27 cellular contexts compared by ENCODE assay signal in genomic region chr21:41429305-41429704, GRCh38. TPM values are rescaled to one million over a fixed set of nuclear protein-coding genes. Genes with fewer than 3 reads are reported as not detected.
DNase-seq lines count a peak whose midpoint lies in the region; ATAC-seq lines count a peak whose summit lies in the region.
"Had no signal": no experiment of that assay in that cellular context is flagged by ENCODE, and none has a peak within 500 bp of the region (broad histone marks: within the 10 kb centered on the region; RNA-seq: fewer than 3 reads in every experiment).

No MANE protein-coding gene starts in this region.

- no peak for ATAC-seq in HG02885 (IDR thresholded peaks at IDR 0.05; ENCODE audit: poor library complexity, unreplicated experiment)
- ATAC-seq: A549, Right ventricle myocardium inferior had no signal

- H3K4me3 ChIP-seq in ACC112 (ENCODE audit: low read depth, low read length): peak overlapping the region; percentile 81
- H3K4me3 ChIP-seq in BLaER1 treated with 17β-estradiol and CSF1 and Interleukin-3, amounts not matched to agents 10 nM and 100 nM: no peak overlapping the region
- no peak overlapping the region for H3K4me3 ChIP-seq in HAP-1
- H3K4me3 ChIP-seq: A549, PC-9, SJSA1 had no signal

- intact Hi-C loops in activated CD4-positive, alpha-beta memory T cell treated with anti-CD3 and anti-CD28 coated beads for 36 hours (cut with micrococcal nuclease): no loop called here

- DNase-seq in activated CD4-positive, alpha-beta memory T cell treated with anti-CD3 and anti-CD28 coated beads, Interleukin-2, amount 10 ng/mL, durations not matched to agents 7 days and 5 days: no peak
- no peak for DNase-seq in activated CD4-positive, alpha-beta memory T cell treated with anti-CD3 and anti-CD28 coated beads for 36 hours
- DNase-seq in activated CD8-positive, alpha-beta memory T cell treated with anti-CD3 and anti-CD28 coated beads, Interleukin-2, amount 50 U/mL, for 48 hours: peak; percentile 28
- no peak for DNase-seq in HuH-7 (ENCODE audit: low spot score)
- DNase-seq in HAP-1 (ENCODE audit: low spot score in 2 of 2): no peak
- DNase-seq: CD8-positive, alpha-beta memory T cell; DMS 273 treated with DMSO at 0.1 percent for 48 hours; DMS79; EL; GDM1; GOT3; HCEC 1CT; NCI-H1048; NCI-H1417 treated with DMSO at 0.1 percent for 48 hours; NCI-H1694 treated with DMSO at 0.1 percent for 48 hours; NCI-H2081; NCI-H2227 treated with DMSO at 0.1 percent for 48 hours; NCI-H526 treated with DMSO at 0.1 percent for 48 hours; PC-9 had no signal

- H3K27ac Mint-ChIP-seq in activated CD4-positive, alpha-beta memory T cell treated with anti-CD3 and anti-CD28 coated beads, Interleukin-2, amount 10 ng/mL, durations not matched to agents 7 days and 5 days: no peak overlapping the region
- no peak overlapping the region for H3K27ac Mint-ChIP-seq in activated CD4-positive, alpha-beta memory T cell treated with anti-CD3 and anti-CD28 coated beads for 36 hours

- H3K27me3 ChIP-seq in ACC112 (ENCODE audit: insufficient read depth, low read length): no peaks in the 10 kb centered on the region
- peaks cover 23 to 39% (median 27%) of the 10 kb centered on the region in 11 experiments for H3K27me3 ChIP-seq in BLaER1 treated with 17β-estradiol and CSF1 and Interleukin-3, amounts not matched to agents 10 nM and 100 nM
- no peaks in the 10 kb centered on the region for H3K27me3 ChIP-seq in HAP-1 (ENCODE audit: low read depth)
- H3K27me3 ChIP-seq: SJSA1 had no signal

- H3K36me3 Mint-ChIP-seq in activated CD4-positive, alpha-beta memory T cell treated with anti-CD3 and anti-CD28 coated beads, Interleukin-2, amount 10 ng/mL, durations not matched to agents 7 days and 5 days (ENCODE audit: low read depth): peaks cover 89% of the 10 kb centered on the region
- peaks cover 48% of the 10 kb centered on the region for H3K36me3 Mint-ChIP-seq in activated CD4-positive, alpha-beta memory T cell treated with anti-CD3 and anti-CD28 coated beads for 36 hours

- in situ Hi-C loops in HAP-1 (cut with MboI; ENCODE audit: low sequenced_read_pairs): no loop called here

- no peak overlapping the region for H2AFZ ChIP-seq in ACC112 (ENCODE audit: low read length, unreplicated experiment)
- H2AFZ ChIP-seq: PC-9 had no signal

- H4K20me1 ChIP-seq in BLaER1 treated with 17β-estradiol and CSF1 and Interleukin-3, amounts not matched to agents 10 nM and 100 nM: peaks cover 0 to 13% (median 0%) of the 10 kb centered on the region in 11 experiments; a peak in 1 of 22 replicates

- CTCF ChIA-PET in activated CD4-positive, alpha-beta memory T cell treated with anti-CD3 and anti-CD28 coated beads, Interleukin-2, amount 10 ng/mL, durations not matched to agents 7 days and 5 days (lab: Charles Lee): no interaction called here
- CTCF ChIA-PET in activated CD4-positive, alpha-beta memory T cell treated with anti-CD3 and anti-CD28 coated beads for 36 hours (lab: Charles Lee): no interaction called here

- H3K4me2 ChIP-seq in BLaER1 treated with 17β-estradiol and CSF1 and Interleukin-3, amounts not matched to agents 10 nM and 100 nM: peak overlapping the region in 9 of 11 experiments; percentile 11 to 95 (median 88); a peak in 16 of 22 replicates
- H3K4me2 ChIP-seq: A549, PC-9 had no signal

- H3K4me1 Mint-ChIP-seq in activated CD4-positive, alpha-beta memory T cell treated with anti-CD3 and anti-CD28 coated beads, Interleukin-2, amount 10 ng/mL, durations not matched to agents 7 days and 5 days: peaks cover 80% of the 10 kb centered on the region
- peaks cover 24% of the 10 kb centered on the region for H3K4me1 Mint-ChIP-seq in activated CD4-positive, alpha-beta memory T cell treated with anti-CD3 and anti-CD28 coated beads for 36 hours (ENCODE audit: low read depth)

- peaks cover 68% of the 10 kb centered on the region for H3K36me3 ChIP-seq in ACC112 (ENCODE audit: insufficient read depth, low read length)
- peaks cover 0 to 54% (median 6%) of the 10 kb centered on the region in 11 experiments; a peak in 7 of 22 replicates for H3K36me3 ChIP-seq in BLaER1 treated with 17β-estradiol and CSF1 and Interleukin-3, amounts not matched to agents 10 nM and 100 nM
- no peaks in the 10 kb centered on the region for H3K36me3 ChIP-seq in HAP-1 (replicated peaks)
- H3K36me3 ChIP-seq: SJSA1 had no signal

- no peak overlapping the region for H3K27ac ChIP-seq in ACC112 (ENCODE audit: low read depth, low read length)
- H3K27ac ChIP-seq in BLaER1 treated with 17β-estradiol and CSF1 and Interleukin-3, amounts not matched to agents 10 nM and 100 nM: no peak overlapping the region
- H3K27ac ChIP-seq: A549, HL-60, PC-9, SJSA1 had no signal

- peaks cover under 1% of the 10 kb centered on the region for H3K9me3 Mint-ChIP-seq in activated CD4-positive, alpha-beta memory T cell treated with anti-CD3 and anti-CD28 coated beads, Interleukin-2, amount 10 ng/mL, durations not matched to agents 7 days and 5 days
- peaks cover 4% of the 10 kb centered on the region for H3K9me3 Mint-ChIP-seq in activated CD4-positive, alpha-beta memory T cell treated with anti-CD3 and anti-CD28 coated beads for 36 hours

- H3K4me3 Mint-ChIP-seq in activated CD4-positive, alpha-beta memory T cell treated with anti-CD3 and anti-CD28 coated beads, Interleukin-2, amount 10 ng/mL, durations not matched to agents 7 days and 5 days: peak overlapping the region; percentile 47
- H3K4me3 Mint-ChIP-seq in activated CD4-positive, alpha-beta memory T cell treated with anti-CD3 and anti-CD28 coated beads for 36 hours: no peak overlapping the region
- H3K4me3 Mint-ChIP-seq: CD14-positive monocyte had no signal

- peaks cover 11 to 17% (median 14%) of the 10 kb centered on the region in 11 experiments; a peak in 21 of 22 replicates for H3K9me3 ChIP-seq in BLaER1 treated with 17β-estradiol and CSF1 and Interleukin-3, amounts not matched to agents 10 nM and 100 nM (replicated peaks in 1 of 11)
- H3K9me3 ChIP-seq in HAP-1: no peaks in the 10 kb centered on the region
- H3K9me3 ChIP-seq: A549, SJSA1 had no signal

- H3K4me1 ChIP-seq in ACC112 (ENCODE audit: control insufficient read depth, insufficient read depth, low read length, unreplicated experiment): peaks cover 59% of the 10 kb centered on the region
- peaks cover 43 to 84% (median 75%) of the 10 kb centered on the region in 10 experiments for H3K4me1 ChIP-seq in BLaER1 treated with 17β-estradiol and CSF1 and Interleukin-3, amounts not matched to agents 10 nM and 100 nM
- no peaks in the 10 kb centered on the region for H3K4me1 ChIP-seq in HAP-1
- H3K4me1 ChIP-seq: A549 had no signal

- no peak overlapping the region for H3K9ac ChIP-seq in BLaER1 treated with 17β-estradiol and CSF1 and Interleukin-3, amounts not matched to agents 10 nM and 100 nM

- POLR2A ChIA-PET in activated CD4-positive, alpha-beta memory T cell treated with anti-CD3 and anti-CD28 coated beads, Interleukin-2, amount 10 ng/mL, durations not matched to agents 7 days and 5 days (lab: Charles Lee): interaction anchor here (0.7 to 1.4 kb wide), 4 partner anchors 10 to 67 kb away, joined by 3 to 5 read pairs (median 4); partner anchors contain the start of gene MX2
- POLR2A ChIA-PET in activated CD4-positive, alpha-beta memory T cell treated with anti-CD3 and anti-CD28 coated beads for 36 hours (lab: Charles Lee): no interaction called here

- peaks cover 88% of the 10 kb centered on the region for H3K79me2 ChIP-seq in ACC112 (ENCODE audit: control insufficient read depth, insufficient read depth, low read length, unreplicated experiment)

- no peaks in the 10 kb centered on the region for H3K27me3 Mint-ChIP-seq in activated CD4-positive, alpha-beta memory T cell treated with anti-CD3 and anti-CD28 coated beads, Interleukin-2, amount 10 ng/mL, durations not matched to agents 7 days and 5 days
- no peaks in the 10 kb centered on the region for H3K27me3 Mint-ChIP-seq in activated CD4-positive, alpha-beta memory T cell treated with anti-CD3 and anti-CD28 coated beads for 36 hours
- H3K27me3 Mint-ChIP-seq: CD8-positive, alpha-beta memory T cell had no signal

RNA-seq across cellular contexts. Expression of gene MX1, which starts 3.3 kb away (rescaled TPM):
- total RNA-seq in activated CD4-positive, alpha-beta memory T cell treated with anti-CD3 and anti-CD28 coated beads, Interleukin-2, amount 10 ng/mL, durations not matched to agents 7 days and 5 days: 100 to 1,000 TPM; 682 to 702 TPM
- 100 to 1,000 TPM; 106 TPM for total RNA-seq in activated CD4-positive, alpha-beta memory T cell treated with anti-CD3 and anti-CD28 coated beads for 36 hours

Comparison
In these comparisons a context has a peak if more than half of its experiments do, and no peak if none do; other contexts are left out.
1. RNA of gene MX1, which starts 3.3 kb away (total RNA-seq): 682 to 702 TPM in activated CD4-positive, alpha-beta memory T cell treated with anti-CD3 and anti-CD28 coated beads, Interleukin-2, amount 10 ng/mL, durations not matched to agents 7 days and 5 days; 106 TPM in activated CD4-positive, alpha-beta memory T cell treated with anti-CD3 and anti-CD28 coated beads for 36 hours; every median in the first group is over 4 times any median in the second.